12 cellular contexts compared by ENCODE assay signal in genomic region chr2:143514413-143514812, GRCh38.
"Had no signal": no experiment of that assay in that cellular context is flagged by ENCODE, and none has a peak within 500 bp of the region (broad histone marks: within the 10 kb centered on the region; RNA-seq: fewer than 3 reads in every experiment).

No MANE protein-coding gene starts in this region.

- H2AFZ ChIP-seq: parathyroid adenoma had no signal

- H3K9me3 ChIP-seq: tibial artery, uterus had no signal

- H3K79me2 ChIP-seq: parathyroid adenoma had no signal

- H3K9ac ChIP-seq: parathyroid adenoma had no signal

- H3K4me1 ChIP-seq: left ventricle myocardium inferior, parathyroid adenoma, uterus had no signal

- H3K27ac ChIP-seq: parathyroid adenoma, uterus had no signal

- DNase-seq: activated CD4-positive, alpha-beta T cell treated with anti-CD3 and anti-CD28 coated beads, Interleukin-2, amount 50 U/mL, for 4 hours; activated T-cell treated with anti-CD3 and anti-CD28 coated beads, Interleukin-2, amount 50 U/mL, for 4 hours; central memory CD4-positive, alpha-beta T cell; effector memory CD4-positive, alpha-beta T cell; head of caudate nucleus; left ventricle myocardium inferior; stimulated activated CD4-positive, alpha-beta T cell treated with anti-CD3 and anti-CD28 coated beads, Interleukin-4, amount 100 ng/mL, for 4 hours; tibial artery; uterus had no signal

- H3K36me3 ChIP-seq: left ventricle myocardium inferior, tibial artery, uterus had no signal

- ATAC-seq: activated CD4-positive, CD25-positive, alpha-beta regulatory T cell treated with anti-CD3 and anti-CD28 coated beads, Interleukin-2, amount 50 U/mL, for 24 hours; activated T-cell treated with anti-CD3 and anti-CD28 coated beads, Interleukin-2, amount 50 U/mL, for 4 hours had no signal

- H3K4me3 ChIP-seq: left ventricle myocardium inferior, skin epidermis, tibial artery, uterus had no signal

- H3K27me3 ChIP-seq: tibial artery, uterus had no signal
